Comparison of ENCODE assay signal across 14 cellular contexts in genomic region chr11:12161137-12161536, GRCh38. TPM values are rescaled to one million over a fixed set of nuclear protein-coding genes. Genes with fewer than 3 reads are reported as not detected.
DNase-seq lines count a peak whose midpoint lies in the region; ATAC-seq and TF ChIP-seq lines count a peak whose summit lies in the region.
"Had no signal": no experiment of that assay in that cellular context is flagged by ENCODE, and none has a peak within 500 bp of the region (broad histone marks: within the 10 kb centered on the region; RNA-seq: fewer than 3 reads in every experiment).

No MANE protein-coding gene starts in this region.

- POLR2A ChIA-PET in naive thymus-derived CD8-positive, alpha-beta T cell (lab: Charles Lee) = no interaction called here

- H3K4me2 ChIP-seq in GM23248 (ENCODE audit: unreplicated experiment) = no peak overlapping the region

- 96 to 98% methylated on average over 4 of the region's 4 CpGs for WGBS in GM23248 (ENCODE audit: low coverage in 1 of 2, low lambda C conversion rate in 2 of 2, missing lambda C conversion rate in 2 of 2), 2 experiments

- no peaks in the 10 kb centered on the region for H3K9me3 ChIP-seq in breast epithelium
- H3K9me3 ChIP-seq in GM23248 (ENCODE audit: low read depth) = no peaks in the 10 kb centered on the region
- H3K9me3 ChIP-seq: neutrophil had no signal

- no peak for ATAC-seq in GM21737 (IDR thresholded peaks at IDR 0.05; ENCODE audit: unreplicated experiment)
- ATAC-seq in naive thymus-derived CD8-positive, alpha-beta T cell = no peak
- no peak for ATAC-seq in GM19455 (IDR thresholded peaks at IDR 0.05; ENCODE audit: unreplicated experiment)
- ATAC-seq: K562 had no signal

- peak overlapping the region; percentile 99 for H3K27ac Mint-ChIP-seq in HFFc6
- H3K27ac Mint-ChIP-seq in naive thymus-derived CD8-positive, alpha-beta T cell = no peak overlapping the region

- no peaks in the 10 kb centered on the region for H3K9me2 ChIP-seq in GM23248 (ENCODE audit: insufficient read depth)

- intact Hi-C loops in breast epithelium (cut with DNase I; ENCODE audit: low total_unique reads) = no loop called here

- no peak overlapping the region for H3K4me3 ChIP-seq in breast epithelium
- H3K4me3 ChIP-seq in GM23248 = no peak overlapping the region
- H3K4me3 ChIP-seq: K562 had no signal

- H3F3A ChIP-seq in GM23248 (ENCODE audit: insufficient read depth) = peaks cover 78% of the 10 kb centered on the region

- in situ Hi-C loops in GM23248 (cut with MboI) = no loop called here

- H2AFZ ChIP-seq in GM23248 = no peak overlapping the region

- peaks cover 95% of the 10 kb centered on the region for H3K4me1 Mint-ChIP-seq in HFFc6 (ENCODE audit: low read depth)
- peaks cover 13 to 31% (median 16%) of the 10 kb centered on the region in 4 donors for H3K4me1 Mint-ChIP-seq in naive thymus-derived CD8-positive, alpha-beta T cell

- H3K9ac ChIP-seq in GM23248 = no peak overlapping the region

- no peaks in the 10 kb centered on the region for H4K20me1 ChIP-seq in GM23248 (ENCODE audit: insufficient read depth)

- H3K27ac ChIP-seq in breast epithelium = peak overlapping the region; percentile 35 to 41
- peak overlapping the region; percentile 49 for H3K27ac ChIP-seq in layer of hippocampus (ENCODE audit: low read depth, low read length)
- H3K27ac ChIP-seq in GM23248 = no peak overlapping the region
- H3K27ac ChIP-seq: neutrophil had no signal

- peaks cover 50% of the 10 kb centered on the region for H3K36me3 Mint-ChIP-seq in HFFc6 (ENCODE audit: low read depth)
- no peaks in the 10 kb centered on the region for H3K36me3 Mint-ChIP-seq in naive thymus-derived CD8-positive, alpha-beta T cell

- no peak overlapping the region for H3K4me3 Mint-ChIP-seq in HFFc6
- H3K4me3 Mint-ChIP-seq in naive thymus-derived CD8-positive, alpha-beta T cell = no peak overlapping the region

- peaks cover 74% of the 10 kb centered on the region for H3K79me2 ChIP-seq in GM23248 (ENCODE audit: insufficient read depth)

- H3K36me3 ChIP-seq in breast epithelium (no peaks in the 10 kb centered on the region), GM23248 (ENCODE audit: low read depth) (peaks cover 16% of the 10 kb centered on the region)

- TF ChIP-seq CTCF in HFFc6 (IDR thresholded peaks at IDR 0.05) (no peak), breast epithelium (IDR thresholded peaks at IDR 0.05) (no peak)

- H3K27me3 ChIP-seq in breast epithelium (no peaks in the 10 kb centered on the region), layer of hippocampus (ENCODE audit: control insufficient read depth, insufficient read depth, low read length) (no peaks in the 10 kb centered on the region), GM23248 (replicated peaks; ENCODE audit: insufficient read depth) (no peaks in the 10 kb centered on the region)
- H3K27me3 ChIP-seq: neutrophil had no signal

- H3K4me1 ChIP-seq in breast epithelium (peaks cover 0 to 5% of the 10 kb centered on the region in 2 donors), GM23248 (ENCODE audit: insufficient read depth) (peaks cover 68% of the 10 kb centered on the region)

- DNase-seq in HFFc6 (no peak), breast epithelium (ENCODE audit: low spot score in 2 of 2) (no peak), GM23248 (no peak)
- DNase-seq in stimulated activated CD8-positive, alpha-beta memory T cell treated with anti-CD3 and anti-CD28 coated beads, Interleukin-4, amount 100 ng/mL, for 48 hours = peak; percentile 18
- no peak for DNase-seq in naive thymus-derived CD8-positive, alpha-beta T cell
- DNase-seq: DMS53; effector CD4-positive, alpha-beta T cell; NCI-H526; RPMI8226 had no signal

- TF ChIP-seq POLR2A in breast epithelium (IDR thresholded peaks at IDR 0.05) = no peak

- H3K9me3 Mint-ChIP-seq in HFFc6 = no peaks in the 10 kb centered on the region
- no peaks in the 10 kb centered on the region for H3K9me3 Mint-ChIP-seq in naive thymus-derived CD8-positive, alpha-beta T cell

- peaks cover 3% of the 10 kb centered on the region for H3K27me3 Mint-ChIP-seq in HFFc6 (ENCODE audit: insufficient read depth)
- H3K27me3 Mint-ChIP-seq in naive thymus-derived CD8-positive, alpha-beta T cell = no peaks in the 10 kb centered on the region

RNA-seq across cellular contexts. Expression of gene MICAL2, which starts 50.7 kb away (rescaled TPM):
- total RNA-seq in HFFc6 (2021; fragmentation: NEBNext Ultra II Directional; extraction: Animal tissue kit (Norgen Biotek cat#: 25700)) = 100 to 1,000 TPM; 199 to 252 (median 233) TPM
- 10 to 100 TPM; 30.9 to 52.4 (median 38.6) TPM for total RNA-seq in breast epithelium
- total RNA-seq in GM23248 (2014; rRNA removed; shearing (Covaris generic)) = 158 and 182 TPM in 2 replicates
- polyA plus RNA-seq in GM23248 (2016; fragmentation: Nextera tagmentation; extraction: Ambion mirVana) = 81.6 and 83.3 TPM in 2 replicates
- 1 to 10 TPM; 5.0 to 7.0 TPM for total RNA-seq in naive thymus-derived CD8-positive, alpha-beta T cell
- 10 to 100 TPM in 1 of 3 donors, 1 to 10 TPM in 2; 2.3 to 12.3 (median 2.8) TPM for polyA plus RNA-seq in naive thymus-derived CD8-positive, alpha-beta T cell
